Comparison of ENCODE assay signal across 18 cellular contexts in genomic region chr1:17912491-17912890, GRCh38.
DNase-seq lines count a peak whose midpoint lies in the region; ATAC-seq and TF ChIP-seq lines count a peak whose summit lies in the region.
"Had no signal": no experiment of that assay in that cellular context is flagged by ENCODE, and none has a peak within 500 bp of the region (broad histone marks: within the 10 kb centered on the region; RNA-seq: fewer than 3 reads in every experiment).

No MANE protein-coding gene starts in this region.

- peak; percentile 8 for DNase-seq in activated effector memory CD4-positive, alpha-beta T cell treated with anti-CD3 and anti-CD28 coated beads, Interleukin-2, amount 50 U/mL, for 16 hours
- no peak for DNase-seq in activated effector memory CD4-positive, alpha-beta T cell treated with Interleukin-2 at 50 U/mL for 16 hours
- no peak for DNase-seq in mesendoderm
- DNase-seq in spleen, result peak; percentile 11
- DNase-seq in pons (ENCODE audit: low spot score), result no peak
- DNase-seq in UCSD-AML1 (lab: John Stamatoyannopoulos, UW; ENCODE audit: unreplicated experiment), result no peak
- DNase-seq: Caco-2; CD4-positive, CD25-positive, alpha-beta regulatory T cell; CD8-positive, alpha-beta T cell; DMS153; DND-41; HFFc6 had no signal

- H2BK15ac ChIP-seq in mesendoderm (replicated peaks; ENCODE audit: low read depth), result no peak overlapping the region

- H3K27me3 ChIP-seq in mesendoderm (ENCODE audit: insufficient read depth, low read length, poor library complexity) (no peaks in the 10 kb centered on the region), spleen (replicated peaks in 1 of 7) (peaks cover 0 to 99% (median 17%) of the 10 kb centered on the region in 7 donors)

- TF ChIP-seq POLR2A in spleen (IDR thresholded peaks at IDR 0.05), result no peak

- TF ChIP-seq CTCF in spleen (IDR thresholded peaks at IDR 0.05 in 8 of 11, conservative IDR thresholded peaks at IDR 0.05 in 3 of 11), result no peak

- no peak overlapping the region for H3K27ac ChIP-seq in mesendoderm (ENCODE audit: low read depth, low read length)
- H3K27ac ChIP-seq in spleen, result no peak overlapping the region
- H3K27ac ChIP-seq: 22Rv1, BLaER1, C4-2B had no signal

- H2BK5ac ChIP-seq in mesendoderm (ENCODE audit: low read length), result no peak overlapping the region

- H4K8ac ChIP-seq in mesendoderm (ENCODE audit: low read depth, low read length), result no peak overlapping the region

- H3K9ac ChIP-seq in mesendoderm (ENCODE audit: low read length), result no peak overlapping the region
- H3K9ac ChIP-seq: BLaER1 had no signal

- no peaks in the 10 kb centered on the region for H3K79me2 ChIP-seq in mesendoderm (ENCODE audit: control insufficient read depth, insufficient read depth, low read length)

- no peaks in the 10 kb centered on the region for H3K79me1 ChIP-seq in mesendoderm (ENCODE audit: low read length)

- H2AK5ac ChIP-seq in mesendoderm (ENCODE audit: low read length), result no peak overlapping the region

- H2BK120ac ChIP-seq in mesendoderm (ENCODE audit: low read depth, low read length), result no peak overlapping the region

- H3K4me1 ChIP-seq in mesendoderm (ENCODE audit: control insufficient read depth, low read depth, low read length) (peaks cover 30% of the 10 kb centered on the region), spleen (no peaks in the 10 kb centered on the region)
- H3K4me1 ChIP-seq: BLaER1, Caco-2, HAP-1 had no signal

- H3K23ac ChIP-seq in mesendoderm (ENCODE audit: low read length), result no peak overlapping the region

- H3K56ac ChIP-seq in mesendoderm (ENCODE audit: low read length), result no peak overlapping the region

- no peak overlapping the region for H3K4me2 ChIP-seq in mesendoderm (ENCODE audit: low read length)
- H3K4me2 ChIP-seq: BLaER1, GM23338 had no signal

- H4K5ac ChIP-seq in mesendoderm (ENCODE audit: low read length), result no peak overlapping the region

- no peaks in the 10 kb centered on the region for H3K9me3 ChIP-seq in spleen
- H3K9me3 ChIP-seq: BLaER1, Caco-2, HAP-1 had no signal

- no peak overlapping the region for H3K4me3 ChIP-seq in mesendoderm (ENCODE audit: low read length)
- no peak overlapping the region for H3K4me3 ChIP-seq in spleen
- H3K4me3 ChIP-seq: BLaER1, GM23338, HAP-1 had no signal

- no peak for ATAC-seq in GM19463 (IDR thresholded peaks at IDR 0.05; ENCODE audit: unreplicated experiment)
- ATAC-seq: CD8-positive, alpha-beta T cell; GM23338 had no signal

- intact Hi-C loops in spleen (cut with DNase I; ENCODE audit: low total_unique reads), result no loop called here

- H3K18ac ChIP-seq in mesendoderm (ENCODE audit: low read length), result peak overlapping the region; percentile 34

- WGBS in mesendoderm (ENCODE audit: extremely low coverage, insufficient coverage, low lambda C conversion rate), result no CpG with 5 or more reads among the region's 7 CpGs
- 63 to 87% (median 80%) methylated on average over 7 of the region's 7 CpGs for WGBS in spleen, 5 donors

- no peaks in the 10 kb centered on the region for H3K36me3 ChIP-seq in mesendoderm (ENCODE audit: control insufficient read depth, insufficient read depth, low read length)
- H3K36me3 ChIP-seq in spleen, result no peaks in the 10 kb centered on the region
- H3K36me3 ChIP-seq: BLaER1, HAP-1 had no signal

- H3K4ac ChIP-seq in mesendoderm (ENCODE audit: low read depth, low read length), result peak overlapping the region; percentile 21

Comparison
In these comparisons a context has a peak if more than half of its experiments do, and no peak if none do; other contexts are left out.
1. DNase-seq: peak in activated effector memory CD4-positive, alpha-beta T cell treated with anti-CD3 and anti-CD28 coated beads, Interleukin-2, amount 50 U/mL, for 16 hours (single experiment) and spleen (single experiment); none in activated effector memory CD4-positive, alpha-beta T cell treated with Interleukin-2 at 50 U/mL for 16 hours (single experiment), mesendoderm (single experiment), pons (single experiment) and UCSD-AML1 (single experiment).